In the genomic region with DNA sequence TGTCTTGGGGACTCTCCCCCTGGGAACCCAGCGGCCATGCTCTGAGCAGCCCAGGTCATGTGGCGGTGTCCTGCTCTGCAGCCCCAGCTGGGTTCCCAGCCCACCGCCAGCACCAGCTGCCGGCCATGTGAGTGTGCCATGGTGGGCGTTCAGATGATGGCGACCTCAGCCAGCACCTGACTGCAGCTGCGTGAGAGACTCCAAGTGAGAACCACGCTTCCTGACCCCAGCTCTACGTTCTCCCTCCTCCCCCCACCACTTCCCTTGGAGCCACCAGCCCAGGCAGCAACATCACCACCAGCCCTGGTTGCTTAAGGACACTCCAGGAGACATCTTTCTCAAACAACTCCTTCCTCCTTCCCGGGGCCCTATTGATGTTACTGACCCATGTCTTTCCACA, we compare ENCODE assay signal across 19 cellular contexts.
"Had no signal": no experiment of that assay in that cellular context is flagged by ENCODE, and none has a peak within 500 bp of the region (broad histone marks: within the 10 kb centered on the region; RNA-seq: fewer than 3 reads in every experiment).

No MANE protein-coding gene starts in this region.

- H3K9me3 ChIP-seq: breast epithelium, ovary, right lobe of liver, thoracic aorta had no signal

- H3K4me1 ChIP-seq: breast epithelium, foreskin keratinocyte, right lobe of liver, stomach had no signal

- H3K9me3 Mint-ChIP-seq: activated CD4-positive, alpha-beta T cell treated with anti-CD3 and anti-CD28 coated beads, Interleukin-2, amount 10 ng/mL, durations not matched to agents 7 days and 5 days; activated naive CD4-positive, alpha-beta T cell treated with anti-CD3 and anti-CD28 coated beads for 36 hours; activated naive CD8-positive, alpha-beta T cell treated with anti-CD3 and anti-CD28 coated beads, Interleukin-2, amount 50 U/mL, for 24 hours; activated T-helper 2 cell treated with anti-CD3 and anti-CD28 coated beads, Interferon-gamma antibody, Interleukin-2, Interleukin-4, amounts not matched to agents 10 μg/mL and 5 μg/mL and 100 μg/mL, durations not matched to agents 14 hours and 24 hours and 36 hours; effector memory CD8-positive, alpha-beta T cell; mesothelial cell of epicardium; neural crest cell had no signal

- H3K36me3 Mint-ChIP-seq: mesothelial cell of epicardium had no signal

- DNase-seq: activated CD4-positive, alpha-beta T cell treated with anti-CD3 and anti-CD28 coated beads, Interleukin-2, amount 10 ng/mL, durations not matched to agents 7 days and 5 days; activated CD4-positive, CD25-positive, alpha-beta regulatory T cell; activated naive CD4-positive, alpha-beta T cell treated with anti-CD3 and anti-CD28 coated beads for 36 hours; activated naive CD8-positive, alpha-beta T cell treated with anti-CD3 and anti-CD28 coated beads, Interleukin-2, amount 50 U/mL, for 24 hours; dermis blood vessel endothelial cell; effector memory CD8-positive, alpha-beta T cell; foreskin keratinocyte; head of caudate nucleus; kidney glomerular epithelial cell; ovary; right lobe of liver; stomach had no signal

- H3K36me3 ChIP-seq: ascending aorta, breast epithelium, ovary, right lobe of liver, stomach, thoracic aorta had no signal

- H3K27ac ChIP-seq: ascending aorta, breast epithelium, foreskin keratinocyte, ovary, right lobe of liver, stomach, thoracic aorta had no signal

- H3K4me1 Mint-ChIP-seq: activated CD4-positive, alpha-beta T cell treated with anti-CD3 and anti-CD28 coated beads, Interleukin-2, amount 10 ng/mL, durations not matched to agents 7 days and 5 days; activated naive CD8-positive, alpha-beta T cell treated with anti-CD3 and anti-CD28 coated beads, Interleukin-2, amount 50 U/mL, for 24 hours; mesothelial cell of epicardium had no signal

- H3K27ac Mint-ChIP-seq: activated CD4-positive, alpha-beta T cell treated with anti-CD3 and anti-CD28 coated beads, Interleukin-2, amount 10 ng/mL, durations not matched to agents 7 days and 5 days; activated naive CD4-positive, alpha-beta T cell treated with anti-CD3 and anti-CD28 coated beads for 36 hours; activated naive CD8-positive, alpha-beta T cell treated with anti-CD3 and anti-CD28 coated beads, Interleukin-2, amount 50 U/mL, for 24 hours; activated T-helper 2 cell treated with anti-CD3 and anti-CD28 coated beads, Interferon-gamma antibody, Interleukin-2, Interleukin-4, amounts not matched to agents 10 μg/mL and 5 μg/mL and 100 μg/mL, durations not matched to agents 14 hours and 24 hours and 36 hours; effector memory CD8-positive, alpha-beta T cell; mesothelial cell of epicardium had no signal

- H3K27me3 Mint-ChIP-seq: activated naive CD8-positive, alpha-beta T cell treated with anti-CD3 and anti-CD28 coated beads, Interleukin-2, amount 50 U/mL, for 24 hours had no signal

- H3K27me3 ChIP-seq: ascending aorta, breast epithelium, ovary, right lobe of liver had no signal

- H3K4me3 ChIP-seq: ascending aorta, breast epithelium, ovary, right lobe of liver, smooth muscle cell, stomach, thoracic aorta had no signal

- H3K4me3 Mint-ChIP-seq: activated CD4-positive, alpha-beta T cell treated with anti-CD3 and anti-CD28 coated beads, Interleukin-2, amount 10 ng/mL, durations not matched to agents 7 days and 5 days; activated naive CD4-positive, alpha-beta T cell treated with anti-CD3 and anti-CD28 coated beads for 36 hours; activated naive CD8-positive, alpha-beta T cell treated with anti-CD3 and anti-CD28 coated beads, Interleukin-2, amount 50 U/mL, for 24 hours; effector memory CD8-positive, alpha-beta T cell; mesothelial cell of epicardium; neural crest cell had no signal

- ATAC-seq: effector memory CD8-positive, alpha-beta T cell; foreskin keratinocyte had no signal
